ENCODE assay signal across 8 cellular contexts in genomic region chr6:105402981-105403935, GRCh38. TPM values are rescaled to one million over a fixed set of nuclear protein-coding genes. Genes with fewer than 3 reads are reported as not detected.
DNase-seq lines count a peak whose midpoint lies in the region; ATAC-seq lines count a peak whose summit lies in the region.

Gene PREP (minus strand): TSS chr6:105403082. CDS start chr6:105402891, 191 bp downstream.

- no peaks in the 10 kb centered on the region for H3K9me3 ChIP-seq in CD8-positive, alpha-beta memory T cell (ENCODE audit: low read length)
- H3K9me3 ChIP-seq in ectodermal cell (ENCODE audit: control insufficient read depth, low read length) = no peaks in the 10 kb centered on the region

- CTCF ChIA-PET in CD8-positive, alpha-beta memory T cell (lab: Charles Lee) = interaction anchor here (0.7 to 3.7 kb wide), 9 partner anchors 9 to 323 kb away, joined by 3 to 23 read pairs (median 4); no protein-coding TSS in a partner anchor
- CTCF ChIA-PET in activated CD8-positive, alpha-beta T cell treated with anti-CD3 and anti-CD28 coated beads, Interleukin-2, amount 10 ng/mL, durations not matched to agents 7 days and 5 days (lab: Charles Lee) = interaction anchor here (0.6 to 1.3 kb wide), 27 partner anchors 10 to 1178 kb away, joined by 3 to 21 read pairs (median 4); no protein-coding TSS in a partner anchor

- H3K4me3 ChIP-seq in CD8-positive, alpha-beta memory T cell (ENCODE audit: low read length) = peak within 1 kb of the TSS; percentile 91
- peak within 1 kb of the TSS; percentile 77 for H3K4me3 ChIP-seq in ectodermal cell (ENCODE audit: insufficient read depth, low read depth, low read length)

- POLR2A ChIA-PET in CD8-positive, alpha-beta memory T cell (lab: Charles Lee) = interaction anchor here (0.6 to 1.0 kb wide), 2 partner anchors 85 to 195 kb away, joined by 3 read pairs; no protein-coding TSS in a partner anchor
- POLR2A ChIA-PET in activated CD8-positive, alpha-beta T cell treated with anti-CD3 and anti-CD28 coated beads, Interleukin-2, amount 10 ng/mL, durations not matched to agents 7 days and 5 days (lab: Charles Lee) = interaction anchor here (1.0 kb wide), 1 partner anchor 922 kb away, joined by 4 read pairs; the partner anchor contains the start of gene ATG5

- H3K4me3 Mint-ChIP-seq in CD8-positive, alpha-beta memory T cell = peak within 1 kb of the TSS; percentile 90 to 98 (median 92)
- peak within 1 kb of the TSS; percentile 91 for H3K4me3 Mint-ChIP-seq in activated CD8-positive, alpha-beta T cell treated with anti-CD3 and anti-CD28 coated beads, Interleukin-2, amount 10 ng/mL, durations not matched to agents 7 days and 5 days

- H3K27ac Mint-ChIP-seq in CD8-positive, alpha-beta memory T cell = peak within 1 kb of the TSS; percentile 48 to 98 (median 82)
- H3K27ac Mint-ChIP-seq in activated CD8-positive, alpha-beta T cell treated with anti-CD3 and anti-CD28 coated beads, Interleukin-2, amount 10 ng/mL, durations not matched to agents 7 days and 5 days = peak within 1 kb of the TSS; percentile 82

- H3K9me3 Mint-ChIP-seq in CD8-positive, alpha-beta memory T cell = no peaks in the 10 kb centered on the region
- no peaks in the 10 kb centered on the region for H3K9me3 Mint-ChIP-seq in activated CD8-positive, alpha-beta T cell treated with anti-CD3 and anti-CD28 coated beads, Interleukin-2, amount 10 ng/mL, durations not matched to agents 7 days and 5 days (ENCODE audit: insufficient read depth)

- peaks cover 8 to 14% of the 10 kb centered on the region in 2 donors for H3K27me3 Mint-ChIP-seq in CD8-positive, alpha-beta memory T cell
- H3K27me3 Mint-ChIP-seq in activated CD8-positive, alpha-beta T cell treated with anti-CD3 and anti-CD28 coated beads, Interleukin-2, amount 10 ng/mL, durations not matched to agents 7 days and 5 days (ENCODE audit: low read depth) = peaks cover 7% of the 10 kb centered on the region

- peaks cover 0 to 4% (median 2%) of the 10 kb centered on the region in 3 donors for H3K36me3 Mint-ChIP-seq in CD8-positive, alpha-beta memory T cell
- H3K36me3 Mint-ChIP-seq in activated CD8-positive, alpha-beta T cell treated with anti-CD3 and anti-CD28 coated beads, Interleukin-2, amount 10 ng/mL, durations not matched to agents 7 days and 5 days (ENCODE audit: low read depth) = peaks cover 5% of the 10 kb centered on the region

- WGBS in ectodermal cell, 2 experiments = 4% methylated on average over 78 of the region's 78 CpGs

- no peaks in the 10 kb centered on the region for H3K27me3 ChIP-seq in CD8-positive, alpha-beta memory T cell (ENCODE audit: insufficient read depth, low read length, poor library complexity, severe bottlenecking)
- H3K27me3 ChIP-seq in ectodermal cell (ENCODE audit: control insufficient read depth, insufficient read depth, low read length, poor library complexity, severe bottlenecking) = peaks cover 14% of the 10 kb centered on the region

- peak; percentile 72 to 84 (median 81) for DNase-seq in CD8-positive, alpha-beta memory T cell
- DNase-seq in NCI-H82 treated with DMSO at 0.1 percent for 48 hours (lab: John Stamatoyannopoulos, UW; ENCODE audit: unreplicated experiment) (peak; percentile 24), lung microvascular endothelial cell (ENCODE audit: low read depth in 2 of 2) (peak; percentile 92 to 94)
- peak; percentile 86 for DNase-seq in activated CD8-positive, alpha-beta T cell treated with anti-CD3 and anti-CD28 coated beads, Interleukin-2, amount 10 ng/mL, durations not matched to agents 7 days and 5 days
- DNase-seq in stimulated activated CD4-positive, alpha-beta T cell treated with anti-CD3 and anti-CD28 coated beads, TNF-alpha, amount 100 ng/mL, for 4 hours (ENCODE audit: low read depth in 3 of 3) = peak; percentile 65 to 78 (median 73)

- peak within 1 kb of the TSS; percentile 53 for H3K27ac ChIP-seq in CD8-positive, alpha-beta memory T cell (ENCODE audit: low read depth, low read length)
- H3K27ac ChIP-seq in ectodermal cell (ENCODE audit: insufficient read depth, low read depth, low read length, poor library complexity, severe bottlenecking) = peak within 1 kb of the TSS; percentile 44

- H3K4me1 Mint-ChIP-seq in CD8-positive, alpha-beta memory T cell = peaks cover 49 to 53% (median 53%) of the 10 kb centered on the region in 3 donors
- peaks cover 47% of the 10 kb centered on the region for H3K4me1 Mint-ChIP-seq in activated CD8-positive, alpha-beta T cell treated with anti-CD3 and anti-CD28 coated beads, Interleukin-2, amount 10 ng/mL, durations not matched to agents 7 days and 5 days (ENCODE audit: low read depth)

- peaks cover 37% of the 10 kb centered on the region for H3K4me1 ChIP-seq in CD8-positive, alpha-beta memory T cell (ENCODE audit: insufficient read depth, low read length)
- peaks cover 7% of the 10 kb centered on the region for H3K4me1 ChIP-seq in ectodermal cell (ENCODE audit: control insufficient read depth, insufficient read depth, low read length)

- no peaks in the 10 kb centered on the region for H3K36me3 ChIP-seq in CD8-positive, alpha-beta memory T cell (ENCODE audit: insufficient read depth, low read length)
- H3K36me3 ChIP-seq in ectodermal cell (ENCODE audit: control insufficient read depth, insufficient read depth, low read length) = no peaks in the 10 kb centered on the region

- ATAC-seq in GM19397 (IDR thresholded peaks at IDR 0.05; ENCODE audit: unreplicated experiment) (peak; percentile 96), HG03565 (IDR thresholded peaks at IDR 0.05; ENCODE audit: unreplicated experiment) (peak; percentile 87)
- peak; percentile 95 for ATAC-seq in activated CD8-positive, alpha-beta T cell treated with anti-CD3 and anti-CD28 coated beads, Interleukin-2, amount 10 ng/mL, durations not matched to agents 7 days and 5 days

RNA-seq across cellular contexts. Expression of gene PREP, which starts in this region (rescaled TPM):
- 10 to 100 TPM; 49.9 to 50.0 TPM for total RNA-seq in CD8-positive, alpha-beta memory T cell
- polyA plus RNA-seq in CD8-positive, alpha-beta memory T cell = 43.3 TPM
- total RNA-seq in activated CD8-positive, alpha-beta T cell treated with anti-CD3 and anti-CD28 coated beads, Interleukin-2, amount 10 ng/mL, durations not matched to agents 7 days and 5 days = 10 to 100 TPM; 42.8 to 44.1 TPM
- 43.1 TPM for polyA plus RNA-seq in ectodermal cell (2013, experiment 1 of 4)
- 41.8 TPM for polyA plus RNA-seq in ectodermal cell (2013, experiment 2 of 4)
- 35.2 TPM for polyA plus RNA-seq in ectodermal cell (2013, experiment 3 of 4)
- 36.6 TPM for polyA plus RNA-seq in ectodermal cell (2013, experiment 4 of 4)
- total RNA-seq in lung microvascular endothelial cell = 16.3 and 18.7 TPM in 2 replicates

Comparison
In these comparisons a context has a peak if more than half of its experiments do, and no peak if none do; other contexts are left out.
1. Peak in every context shown above with its lines: DNase-seq, ATAC-seq, H3K4me3 ChIP-seq and H3K27ac ChIP-seq.
2. DNase-seq: peak in every context shown above with its lines; median percentile 93 in lung microvascular endothelial cell; 86 in activated CD8-positive, alpha-beta T cell treated with anti-CD3 and anti-CD28 coated beads, Interleukin-2, amount 10 ng/mL, durations not matched to agents 7 days and 5 days; 81 in CD8-positive, alpha-beta memory T cell; 73 in stimulated activated CD4-positive, alpha-beta T cell treated with anti-CD3 and anti-CD28 coated beads, TNF-alpha, amount 100 ng/mL, for 4 hours; 24 in NCI-H82 treated with DMSO at 0.1 percent for 48 hours.